Comparison of ENCODE assay signal across 13 cellular contexts in the genomic region with DNA sequence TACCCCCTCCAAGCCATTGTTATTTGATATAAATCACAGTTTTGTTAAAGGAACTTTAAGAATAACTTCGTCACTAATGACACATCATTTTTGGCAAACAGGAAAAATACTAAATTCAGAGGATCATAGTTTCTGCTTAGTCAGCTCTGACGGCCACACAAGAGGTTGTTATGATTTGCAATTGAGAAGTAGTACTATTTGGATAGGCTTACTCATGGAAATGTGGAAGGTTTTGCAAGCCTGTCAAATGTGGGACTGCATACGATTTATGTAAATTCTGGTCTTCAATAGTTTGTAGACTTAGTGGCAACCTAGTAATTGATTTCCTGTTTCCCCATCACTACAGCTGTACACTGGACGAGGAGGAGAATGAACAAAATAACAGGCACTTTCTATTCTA.
DNase-seq lines count a peak whose midpoint lies in the region; ATAC-seq and TF ChIP-seq lines count a peak whose summit lies in the region.
"Had no signal": no experiment of that assay in that cellular context is flagged by ENCODE, and none has a peak within 500 bp of the region (broad histone marks: within the 10 kb centered on the region; RNA-seq: fewer than 3 reads in every experiment).

No MANE protein-coding gene starts in this region.

- no peaks in the 10 kb centered on the region for H4K20me1 ChIP-seq in smooth muscle cell (ENCODE audit: low read depth)

- peaks cover 16% of the 10 kb centered on the region for H3K4me1 Mint-ChIP-seq in T-helper 2 cell treated with Interferon-gamma antibody and Interleukin-4, amounts not matched to agents 5 μg/mL and 100 μg/mL, for 36 hours (ENCODE audit: low read depth)

- H3K27ac ChIP-seq in foreskin keratinocyte (no peak overlapping the region), smooth muscle cell (ENCODE audit: low read depth) (peak overlapping the region; percentile 8)
- H3K27ac ChIP-seq: prostate gland had no signal

- 47% methylated on average over 4 of the region's 4 CpGs for WGBS in smooth muscle cell (ENCODE audit: low lambda C conversion rate)

- peak; percentile 6 for DNase-seq in NCI-H1436 (lab: John Stamatoyannopoulos, UW)
- DNase-seq in NCI-H1436 treated with DMSO at 0.1 percent for 48 hours (lab: John Stamatoyannopoulos, UW): no peak
- peak; percentile 38 to 58 for DNase-seq in foreskin keratinocyte
- no peak for DNase-seq in smooth muscle cell (lab: John Stamatoyannopoulos, UW; ENCODE audit: unreplicated experiment)
- DNase-seq in KBM-7: no peak
- no peak for DNase-seq in T-helper 2 cell treated with Interferon-gamma antibody and Interleukin-4, amounts not matched to agents 5 μg/mL and 100 μg/mL, for 36 hours (ENCODE audit: low spot score)
- DNase-seq: 8988T; activated CD4-positive, alpha-beta T cell treated with anti-CD3 and anti-CD28 coated beads for 1 hour; amygdala; stimulated activated CD8-positive, alpha-beta memory T cell treated with anti-CD3 and anti-CD28 coated beads, Interleukin-4, amount 100 ng/mL, for 48 hours had no signal

- in situ Hi-C loops in KBM-7 (cut with MboI; ENCODE audit: low pct_unique_long_range_greater_than_20kb, low sequenced_read_pairs): no loop called here

- H3K4me1 ChIP-seq in foreskin keratinocyte (no peaks in the 10 kb centered on the region), smooth muscle cell (ENCODE audit: low read depth) (peaks cover 9% of the 10 kb centered on the region)
- H3K4me1 ChIP-seq: prostate gland had no signal

- H2AFZ ChIP-seq in smooth muscle cell (ENCODE audit: low read depth): no peak overlapping the region

- no peak overlapping the region for H3K9ac ChIP-seq in smooth muscle cell (ENCODE audit: low read depth)

- H3K79me2 ChIP-seq in smooth muscle cell (ENCODE audit: low read depth): no peaks in the 10 kb centered on the region

- H3K36me3 ChIP-seq in smooth muscle cell (ENCODE audit: low read depth): peaks cover 19% of the 10 kb centered on the region

- H3K36me3 Mint-ChIP-seq in T-helper 2 cell treated with Interferon-gamma antibody and Interleukin-4, amounts not matched to agents 5 μg/mL and 100 μg/mL, for 36 hours (ENCODE audit: low read depth): peaks cover 71% of the 10 kb centered on the region

- H3K9me3 ChIP-seq in smooth muscle cell (replicated peaks; ENCODE audit: low read depth): no peaks in the 10 kb centered on the region
- H3K9me3 ChIP-seq: prostate gland had no signal

- TF ChIP-seq CTCF in foreskin keratinocyte (conservative IDR thresholded peaks at IDR 0.05): no peak
- no peak for TF ChIP-seq CTCF in smooth muscle cell (IDR thresholded peaks at IDR 0.05; ENCODE audit: borderline replicate concordance, insufficient read depth, poor library complexity, severe bottlenecking)

- no peaks in the 10 kb centered on the region for H3K9me3 Mint-ChIP-seq in T-helper 2 cell treated with Interferon-gamma antibody and Interleukin-4, amounts not matched to agents 5 μg/mL and 100 μg/mL, for 36 hours

- H3K4me2 ChIP-seq in smooth muscle cell: peak overlapping the region; percentile 34

- no peak for TF ChIP-seq POLR2A in GM18505 (IDR thresholded peaks at IDR 0.05; ENCODE audit: borderline replicate concordance, extremely low read depth, insufficient read depth, insufficient read length)

- no peak overlapping the region for H3K4me3 ChIP-seq in smooth muscle cell
- H3K4me3 ChIP-seq: prostate gland had no signal

- ATAC-seq in SK-N-SH treated with all-trans-retinoic acid at 6 μM for 48 hours (peak; percentile 89), foreskin keratinocyte (peak; percentile 85), GM18505 (IDR thresholded peaks at IDR 0.05; ENCODE audit: unreplicated experiment) (no peak)

- H3K27me3 Mint-ChIP-seq in T-helper 2 cell treated with Interferon-gamma antibody and Interleukin-4, amounts not matched to agents 5 μg/mL and 100 μg/mL, for 36 hours (ENCODE audit: low read depth): no peaks in the 10 kb centered on the region

- no peaks in the 10 kb centered on the region for H3F3A ChIP-seq in smooth muscle cell (ENCODE audit: low read depth)

- no peak overlapping the region for H3K27ac Mint-ChIP-seq in T-helper 2 cell treated with Interferon-gamma antibody and Interleukin-4, amounts not matched to agents 5 μg/mL and 100 μg/mL, for 36 hours

- H3K27me3 ChIP-seq in foreskin keratinocyte (no peaks in the 10 kb centered on the region), smooth muscle cell (ENCODE audit: low read depth) (no peaks in the 10 kb centered on the region)

- no peak overlapping the region for H3K4me3 Mint-ChIP-seq in T-helper 2 cell treated with Interferon-gamma antibody and Interleukin-4, amounts not matched to agents 5 μg/mL and 100 μg/mL, for 36 hours

TF ChIP-seq in SK-N-SH treated with all-trans-retinoic acid at 6 μM for 48 hours, 23 proteins besides CTCF, POLR2A, EP300 and RAD21:
- no peak for TF ChIP-seq ZFP3 (CRISPR knock-in tag; IDR thresholded peaks at IDR 0.05)
- TF ChIP-seq, protein P1, sequence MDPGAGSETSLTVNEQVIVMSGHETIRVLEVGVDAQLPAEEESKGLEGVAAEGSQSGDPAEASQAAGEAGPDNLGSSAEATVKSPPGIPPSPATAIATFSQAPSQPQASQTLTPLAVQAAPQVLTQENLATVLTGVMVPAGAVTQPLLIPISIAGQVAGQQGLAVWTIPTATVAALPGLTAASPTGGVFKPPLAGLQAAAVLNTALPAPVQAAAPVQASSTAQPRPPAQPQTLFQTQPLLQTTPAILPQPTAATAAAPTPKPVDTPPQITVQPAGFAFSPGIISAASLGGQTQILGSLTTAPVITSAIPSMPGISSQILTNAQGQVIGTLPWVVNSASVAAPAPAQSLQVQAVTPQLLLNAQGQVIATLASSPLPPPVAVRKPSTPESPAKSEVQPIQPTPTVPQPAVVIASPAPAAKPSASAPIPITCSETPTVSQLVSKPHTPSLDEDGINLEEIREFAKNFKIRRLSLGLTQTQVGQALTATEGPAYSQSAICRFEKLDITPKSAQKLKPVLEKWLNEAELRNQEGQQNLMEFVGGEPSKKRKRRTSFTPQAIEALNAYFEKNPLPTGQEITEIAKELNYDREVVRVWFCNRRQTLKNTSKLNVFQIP (CRISPR knock-in tag; IDR thresholded peaks at IDR 0.05; ENCODE audit: borderline replicate concordance, low read depth): no peak
- no peak for TF ChIP-seq ZC3H10 (CRISPR knock-in tag; IDR thresholded peaks at IDR 0.05)

Comparison
In these comparisons a context has a peak if more than half of its experiments do, and no peak if none do; other contexts are left out.
1. DNase-seq: peak in NCI-H1436 (single experiment) and foreskin keratinocyte (2 of 2); none in NCI-H1436 treated with DMSO at 0.1 percent for 48 hours (single experiment), smooth muscle cell (single experiment), KBM-7 (single experiment) and T-helper 2 cell treated with Interferon-gamma antibody and Interleukin-4, amounts not matched to agents 5 μg/mL and 100 μg/mL, for 36 hours (single experiment).